Comparison of ENCODE assay signal across 8 cellular contexts in genomic region chr3:66998075-66998898, GRCh38.
DNase-seq lines count a peak whose midpoint lies in the region; ATAC-seq and TF ChIP-seq lines count a peak whose summit lies in the region.

A gene with protein sequence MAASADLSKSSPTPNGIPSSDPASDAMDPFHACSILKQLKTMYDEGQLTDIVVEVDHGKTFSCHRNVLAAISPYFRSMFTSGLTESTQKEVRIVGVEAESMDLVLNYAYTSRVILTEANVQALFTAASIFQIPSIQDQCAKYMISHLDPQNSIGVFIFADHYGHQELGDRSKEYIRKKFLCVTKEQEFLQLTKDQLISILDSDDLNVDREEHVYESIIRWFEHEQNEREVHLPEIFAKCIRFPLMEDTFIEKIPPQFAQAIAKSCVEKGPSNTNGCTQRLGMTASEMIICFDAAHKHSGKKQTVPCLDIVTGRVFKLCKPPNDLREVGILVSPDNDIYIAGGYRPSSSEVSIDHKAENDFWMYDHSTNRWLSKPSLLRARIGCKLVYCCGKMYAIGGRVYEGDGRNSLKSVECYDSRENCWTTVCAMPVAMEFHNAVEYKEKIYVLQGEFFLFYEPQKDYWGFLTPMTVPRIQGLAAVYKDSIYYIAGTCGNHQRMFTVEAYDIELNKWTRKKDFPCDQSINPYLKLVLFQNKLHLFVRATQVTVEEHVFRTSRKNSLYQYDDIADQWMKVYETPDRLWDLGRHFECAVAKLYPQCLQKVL (plus strand): TSS chr3:66998307. CDS start chr3:66998356, 49 bp downstream.

- H3K4me1 ChIP-seq in neutrophil (ENCODE audit: control insufficient read depth in 1 of 2, insufficient read depth in 1 of 2, low read depth in 1 of 2, low read length in 1 of 2): peaks cover 13 to 23% of the 10 kb centered on the region in 2 experiments

- H3K36me3 ChIP-seq in neutrophil: no peaks in the 10 kb centered on the region

- H3K9me3 ChIP-seq in neutrophil: no peaks in the 10 kb centered on the region

- H3K27me3 ChIP-seq in neutrophil: peaks cover 19% of the 10 kb centered on the region

- H3K4me3 ChIP-seq in GM08714 (ENCODE audit: low read length): peak within 1 kb of the TSS; percentile 94
- H3K4me3 ChIP-seq in neutrophil (ENCODE audit: low read depth in 1 of 2, low read length in 1 of 2): peak within 1 kb of the TSS; percentile 74 to 83

- H3K27ac ChIP-seq in neutrophil: peak within 1 kb of the TSS; percentile 64
- H3K27ac ChIP-seq in substantia nigra (ENCODE audit: low read depth, low read length, poor library complexity, severe bottlenecking): peak within 1 kb of the TSS; percentile 68

- peak; percentile 93 for ATAC-seq in HG02588 (IDR thresholded peaks at IDR 0.05; ENCODE audit: unreplicated experiment)
- ATAC-seq in SK-N-SH treated with all-trans-retinoic acid at 6 μM for 48 hours: peak; percentile 99

- DNase-seq in NCI-H1092 (lab: John Stamatoyannopoulos, UW): peak; percentile 96
- peak; percentile 97 for DNase-seq in activated naive CD4-positive, alpha-beta T cell treated with anti-CD3 and anti-CD28 coated beads, Interleukin-2, amount 50 U/mL, for 16 hours
- peak; percentile 98 for DNase-seq in germinal center (ENCODE audit: low spot score)
- peak; percentile 86 to 100 (median 99) for DNase-seq in substantia nigra (lab: John Stamatoyannopoulos, UW)

- peak; percentile 20 for TF ChIP-seq CTCF in neutrophil (IDR thresholded peaks at IDR 0.05)

TF ChIP-seq in SK-N-SH treated with all-trans-retinoic acid at 6 μM for 48 hours, 23 proteins besides CTCF, POLR2A, EP300 and RAD21:
- TF ChIP-seq ZFP30 (CRISPR knock-in tag; IDR thresholded peaks at IDR 0.05) (no peak), ZC3H10 (CRISPR knock-in tag; IDR thresholded peaks at IDR 0.05) (no peak), OSR1 (CRISPR knock-in tag; IDR thresholded peaks at IDR 0.05) (no peak)
- TF ChIP-seq, protein P1, sequence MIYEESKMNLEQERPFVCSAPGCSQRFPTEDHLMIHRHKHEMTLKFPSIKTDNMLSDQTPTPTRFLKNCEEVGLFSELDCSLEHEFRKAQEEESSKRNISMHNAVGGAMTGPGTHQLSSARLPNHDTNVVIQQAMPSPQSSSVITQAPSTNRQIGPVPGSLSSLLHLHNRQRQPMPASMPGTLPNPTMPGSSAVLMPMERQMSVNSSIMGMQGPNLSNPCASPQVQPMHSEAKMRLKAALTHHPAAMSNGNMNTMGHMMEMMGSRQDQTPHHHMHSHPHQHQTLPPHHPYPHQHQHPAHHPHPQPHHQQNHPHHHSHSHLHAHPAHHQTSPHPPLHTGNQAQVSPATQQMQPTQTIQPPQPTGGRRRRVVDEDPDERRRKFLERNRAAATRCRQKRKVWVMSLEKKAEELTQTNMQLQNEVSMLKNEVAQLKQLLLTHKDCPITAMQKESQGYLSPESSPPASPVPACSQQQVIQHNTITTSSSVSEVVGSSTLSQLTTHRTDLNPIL (CRISPR knock-in tag; IDR thresholded peaks at IDR 0.05; ENCODE audit: low read depth): no peak

Comparison
In these comparisons a context has a peak if more than half of its experiments do, and no peak if none do; other contexts are left out.
1. Peak in every context shown above with its lines: DNase-seq, ATAC-seq, H3K4me3 ChIP-seq and H3K27ac ChIP-seq.